In the genomic region with DNA sequence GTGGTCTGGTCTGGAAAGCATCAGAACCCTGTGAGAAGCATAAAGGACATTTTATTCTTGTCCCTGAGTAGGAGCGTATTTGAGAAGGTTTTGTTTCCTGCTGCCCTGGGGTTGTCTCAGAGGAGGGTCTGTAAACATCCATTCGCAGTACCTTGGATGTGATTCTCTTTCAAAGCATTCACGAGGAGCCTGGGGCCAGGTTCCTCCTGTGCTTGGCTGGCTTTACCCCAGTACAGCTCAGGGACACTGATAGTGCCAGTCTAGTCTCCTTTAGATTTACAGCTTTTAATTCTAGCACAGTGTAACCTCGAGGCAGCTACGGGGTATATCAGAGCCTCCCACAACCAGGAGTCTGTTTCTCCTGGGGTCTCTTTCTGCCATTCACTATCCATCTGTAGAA, we compare ENCODE assay signal across 36 cellular contexts. TPM values are rescaled to one million over a fixed set of nuclear protein-coding genes. Genes with fewer than 3 reads are reported as not detected.
A peak's percentile ranks its signal among the peaks of the same experiment; 100 is the strongest.
DNase-seq lines count a peak whose midpoint lies in the region; ATAC-seq, FAIRE-seq and TF ChIP-seq lines count a peak whose summit lies in the region.
"Had no signal": no experiment of that assay in that cellular context is flagged by ENCODE, and none has a peak within 500 bp of the region (broad histone marks: within the 10 kb centered on the region; RNA-seq: fewer than 3 reads in every experiment).

No MANE protein-coding gene starts in this region.

- 42 to 43% methylated on average over 4 to 5 of the region's 5 CpGs for WGBS in endodermal cell (ENCODE audit: insufficient coverage in 1 of 2, insufficient read length in 1 of 2), 2 experiments

- H3K36me3 Mint-ChIP-seq in endodermal cell (ENCODE audit: low read depth) = no peaks in the 10 kb centered on the region
- no peaks in the 10 kb centered on the region for H3K36me3 Mint-ChIP-seq in activated CD8-positive, alpha-beta T cell treated with anti-CD3 and anti-CD28 coated beads, Interleukin-2, amount 10 ng/mL, durations not matched to agents 7 days and 5 days (ENCODE audit: low read depth)
- H3K36me3 Mint-ChIP-seq: activated naive CD8-positive, alpha-beta T cell treated with anti-CD3 and anti-CD28 coated beads for 36 hours; CD14-positive monocyte; natural killer cell treated with Interleukin-12 subunit alpha and Interleukin-12 subunit beta and Interleukin-15 and Interleukin-18, amount 100 ng/mL, for 72 hours; stimulated activated memory B cell treated with anti-CD40 and anti-IgM and Interleukin-4, amounts not matched to agents 10 μg/mL and 1 μg/mL and 100 μg/mL, for 72 hours had no signal

- H3K27me3 Mint-ChIP-seq in endodermal cell (ENCODE audit: insufficient read depth) = peaks cover 43% of the 10 kb centered on the region
- peaks cover 25% of the 10 kb centered on the region for H3K27me3 Mint-ChIP-seq in activated CD8-positive, alpha-beta T cell treated with anti-CD3 and anti-CD28 coated beads, Interleukin-2, amount 10 ng/mL, durations not matched to agents 7 days and 5 days (ENCODE audit: low read depth)

- no peak overlapping the region for H3K4me3 Mint-ChIP-seq in endodermal cell
- no peak overlapping the region for H3K4me3 Mint-ChIP-seq in activated CD8-positive, alpha-beta T cell treated with anti-CD3 and anti-CD28 coated beads, Interleukin-2, amount 10 ng/mL, durations not matched to agents 7 days and 5 days
- H3K4me3 Mint-ChIP-seq: activated naive CD8-positive, alpha-beta T cell treated with anti-CD3 and anti-CD28 coated beads for 36 hours; CD14-positive monocyte; effector memory CD8-positive, alpha-beta T cell; natural killer cell treated with Interleukin-12 subunit alpha and Interleukin-12 subunit beta and Interleukin-15 and Interleukin-18, amount 100 ng/mL, for 72 hours; stimulated activated memory B cell treated with anti-CD40 and anti-IgM and Interleukin-4, amounts not matched to agents 10 μg/mL and 1 μg/mL and 100 μg/mL, for 72 hours had no signal

- TF ChIP-seq CTCF in endodermal cell (conservative IDR thresholded peaks at IDR 0.05) = no peak

- H3K4me1 Mint-ChIP-seq in endodermal cell = peaks cover 17% of the 10 kb centered on the region
- peaks cover 4% of the 10 kb centered on the region for H3K4me1 Mint-ChIP-seq in activated CD8-positive, alpha-beta T cell treated with anti-CD3 and anti-CD28 coated beads, Interleukin-2, amount 10 ng/mL, durations not matched to agents 7 days and 5 days (ENCODE audit: low read depth)

- peaks cover 8% of the 10 kb centered on the region for H3K27me3 ChIP-seq in NT2/D1 (ENCODE audit: insufficient read depth, insufficient read length)
- no peaks in the 10 kb centered on the region for H3K27me3 ChIP-seq in endodermal cell (ENCODE audit: control insufficient read depth, insufficient read depth, low read length, poor library complexity, severe bottlenecking)

- H3K36me3 ChIP-seq in NT2/D1 (ENCODE audit: insufficient read depth, insufficient read length, low read length) (no peaks in the 10 kb centered on the region), endodermal cell (ENCODE audit: control insufficient read depth, insufficient read depth, low read length) (no peaks in the 10 kb centered on the region)
- H3K36me3 ChIP-seq: MG63 had no signal

- in situ Hi-C loops in G401 (cut with HindIII; ENCODE audit: low sequenced_read_pairs) = no loop called here

- H3K27ac Mint-ChIP-seq in endodermal cell = peak overlapping the region; percentile 2
- H3K27ac Mint-ChIP-seq in activated CD8-positive, alpha-beta T cell treated with anti-CD3 and anti-CD28 coated beads, Interleukin-2, amount 10 ng/mL, durations not matched to agents 7 days and 5 days = no peak overlapping the region
- H3K27ac Mint-ChIP-seq: activated naive CD8-positive, alpha-beta T cell treated with anti-CD3 and anti-CD28 coated beads for 36 hours; CD14-positive monocyte; effector memory CD8-positive, alpha-beta T cell; natural killer cell treated with Interleukin-12 subunit alpha and Interleukin-12 subunit beta and Interleukin-15 and Interleukin-18, amount 100 ng/mL, for 72 hours; stimulated activated memory B cell treated with anti-CD40 and anti-IgM and Interleukin-4, amounts not matched to agents 10 μg/mL and 1 μg/mL and 100 μg/mL, for 72 hours had no signal

- CTCF ChIA-PET in activated CD8-positive, alpha-beta T cell treated with anti-CD3 and anti-CD28 coated beads, Interleukin-2, amount 10 ng/mL, durations not matched to agents 7 days and 5 days (lab: Charles Lee) = interaction anchor here (0.5 kb wide), 1 partner anchor 57 kb away, joined by 3 read pairs; no protein-coding TSS in a partner anchor

- H3K9me3 ChIP-seq in NT2/D1 (ENCODE audit: insufficient read depth, low read length) = no peaks in the 10 kb centered on the region
- H3K9me3 ChIP-seq in endodermal cell (ENCODE audit: control insufficient read depth, low read length) = no peaks in the 10 kb centered on the region
- H3K9me3 ChIP-seq: Caco-2, MG63 had no signal

- no peak for ATAC-seq in activated CD8-positive, alpha-beta T cell treated with anti-CD3 and anti-CD28 coated beads, Interleukin-2, amount 10 ng/mL, durations not matched to agents 7 days and 5 days
- ATAC-seq in GM19455 (IDR thresholded peaks at IDR 0.05; ENCODE audit: unreplicated experiment) = no peak
- ATAC-seq: effector memory CD8-positive, alpha-beta T cell; esophagus mucosa; left cardiac atrium; natural killer cell treated with Interleukin-12 subunit alpha and Interleukin-12 subunit beta and Interleukin-15 and Interleukin-18, amount 100 ng/mL, for 72 hours; Panc1; stimulated activated memory B cell treated with anti-CD40 and anti-IgM and Interleukin-4, amounts not matched to agents 10 μg/mL and 1 μg/mL and 100 μg/mL, for 72 hours had no signal

- FAIRE-seq in urothelium cell line (lab: Jason Lieb, UNC) = no peak
- FAIRE-seq: A204.1 had no signal

- peak overlapping the region; percentile 11 for H3K9ac ChIP-seq in NT2/D1 (ENCODE audit: insufficient read length, low read depth)
- H3K9ac ChIP-seq in endodermal cell (ENCODE audit: extremely low read depth, low read length, poor library complexity, severe bottlenecking) = no peak overlapping the region
- H3K9ac ChIP-seq: KMS-11 had no signal

- H3K9me3 Mint-ChIP-seq in endodermal cell = no peaks in the 10 kb centered on the region
- no peaks in the 10 kb centered on the region for H3K9me3 Mint-ChIP-seq in activated CD8-positive, alpha-beta T cell treated with anti-CD3 and anti-CD28 coated beads, Interleukin-2, amount 10 ng/mL, durations not matched to agents 7 days and 5 days (ENCODE audit: insufficient read depth)
- H3K9me3 Mint-ChIP-seq: activated naive CD8-positive, alpha-beta T cell treated with anti-CD3 and anti-CD28 coated beads for 36 hours; CD14-positive monocyte; effector memory CD8-positive, alpha-beta T cell; natural killer cell treated with Interleukin-12 subunit alpha and Interleukin-12 subunit beta and Interleukin-15 and Interleukin-18, amount 100 ng/mL, for 72 hours; stimulated activated memory B cell treated with anti-CD40 and anti-IgM and Interleukin-4, amounts not matched to agents 10 μg/mL and 1 μg/mL and 100 μg/mL, for 72 hours had no signal

- H3K4me1 ChIP-seq in NT2/D1 (ENCODE audit: insufficient read depth, insufficient read length) (peaks cover 3% of the 10 kb centered on the region), endodermal cell (ENCODE audit: control insufficient read depth, insufficient read depth, low read length) (no peaks in the 10 kb centered on the region)

- POLR2A ChIA-PET in activated CD8-positive, alpha-beta T cell treated with anti-CD3 and anti-CD28 coated beads, Interleukin-2, amount 10 ng/mL, durations not matched to agents 7 days and 5 days (lab: Charles Lee) = no interaction called here

- no peak overlapping the region for H3K4me3 ChIP-seq in NT2/D1 (ENCODE audit: insufficient read length, low read depth)
- H3K4me3 ChIP-seq in endodermal cell (ENCODE audit: low read length) = no peak overlapping the region
- H3K4me3 ChIP-seq: coronary artery, MG63 had no signal

- no peak overlapping the region for H3K27ac ChIP-seq in endodermal cell (ENCODE audit: low read depth, low read length)
- H3K27ac ChIP-seq: coronary artery, KMS-11 had no signal

- DNase-seq in G401 (ENCODE audit: low spot score) (peak; percentile 43), NT2/D1 (ENCODE audit: low read depth, low spot score) (peak; percentile 44), endodermal cell (peak; percentile 59), left kidney (ENCODE audit: low read depth, low spot score) (peak; percentile 83), kidney glomerular epithelial cell (lab: John Stamatoyannopoulos, UW) (no peak), urothelium cell line (ENCODE audit: low spot score) (no peak)
- DNase-seq in activated CD8-positive, alpha-beta T cell treated with anti-CD3 and anti-CD28 coated beads, Interleukin-2, amount 10 ng/mL, durations not matched to agents 7 days and 5 days = no peak
- DNase-seq: activated CD4-positive, alpha-beta T cell treated with anti-CD3 and anti-CD28 coated beads for 4 hours; activated CD8-positive, alpha-beta memory T cell treated with anti-CD3 and anti-CD28 coated beads for 24 hours; activated naive CD8-positive, alpha-beta T cell treated with anti-CD3 and anti-CD28 coated beads for 36 hours; aorta; Caco-2; effector memory CD8-positive, alpha-beta T cell; GDM1; left cardiac atrium; MG63; NCI-H2081; NCI-H526; SHP77 had no signal

RNA-seq across cellular contexts. Expression of a gene that starts 2.7 kb away (rescaled TPM):
- not detected in 2 replicates for total RNA-seq in G401 (2014; rRNA removed; shearing (Covaris generic))
- not detected for total RNA-seq in endodermal cell
- not detected for polyA plus RNA-seq in endodermal cell (2013, experiment 1 of 2)
- polyA plus RNA-seq in endodermal cell (2013, experiment 2 of 2) = not detected
- not detected for total RNA-seq in activated CD8-positive, alpha-beta T cell treated with anti-CD3 and anti-CD28 coated beads, Interleukin-2, amount 10 ng/mL, durations not matched to agents 7 days and 5 days
- total RNA-seq: activated naive CD8-positive, alpha-beta T cell treated with anti-CD3 and anti-CD28 coated beads for 36 hours; aorta; Caco-2; esophagus mucosa; fibroblast of villous mesenchyme; HT-29; left cardiac atrium; lung microvascular endothelial cell; mucosa of gallbladder; natural killer cell treated with Interleukin-12 subunit alpha and Interleukin-12 subunit beta and Interleukin-15 and Interleukin-18, amount 100 ng/mL, for 72 hours; osteoblast; subcutaneous adipose tissue; T-helper 2 cell treated with Interferon-gamma antibody and Interleukin-4, amounts not matched to agents 100 ng/mL and 5 ng/mL, for 36 hours; ureter had no signal
- polyA plus RNA-seq: aorta, CD14-positive monocyte had no signal

RNA-seq across cellular contexts. Expression of a gene that starts 5.8 kb away (rescaled TPM):
- 70.7 and 75.4 TPM in 2 replicates for total RNA-seq in G401 (2014; rRNA removed; shearing (Covaris generic))
- 10 to 100 TPM; 28.2 to 36.3 TPM for total RNA-seq in endodermal cell
- polyA plus RNA-seq in endodermal cell (2013, experiment 1 of 2) = 29.0 TPM
- 28.5 TPM for polyA plus RNA-seq in endodermal cell (2013, experiment 2 of 2)
- total RNA-seq in activated CD8-positive, alpha-beta T cell treated with anti-CD3 and anti-CD28 coated beads, Interleukin-2, amount 10 ng/mL, durations not matched to agents 7 days and 5 days = 10 to 100 TPM; 20.0 to 21.2 TPM

RNA-seq across cellular contexts. Expression of a gene that starts 59.3 kb away (rescaled TPM):
- total RNA-seq in G401 (2014; rRNA removed; shearing (Covaris generic)) = 99.8 and 163 TPM in 2 replicates
- 10 to 100 TPM; 34.3 to 39.9 TPM for total RNA-seq in endodermal cell
- 29.2 TPM for polyA plus RNA-seq in endodermal cell (2013, experiment 1 of 2)
- 27.9 TPM for polyA plus RNA-seq in endodermal cell (2013, experiment 2 of 2)
- total RNA-seq in activated CD8-positive, alpha-beta T cell treated with anti-CD3 and anti-CD28 coated beads, Interleukin-2, amount 10 ng/mL, durations not matched to agents 7 days and 5 days = 100 to 1,000 TPM; 147 to 154 TPM

Comparison
In these comparisons a context has a peak if more than half of its experiments do, and no peak if none do; other contexts are left out.
1. DNase-seq: peak in G401 (single experiment), NT2/D1 (single experiment), endodermal cell (single experiment) and left kidney (single experiment); none in kidney glomerular epithelial cell (single experiment), activated CD8-positive, alpha-beta T cell treated with anti-CD3 and anti-CD28 coated beads, Interleukin-2, amount 10 ng/mL, durations not matched to agents 7 days and 5 days (single experiment) and urothelium cell line (single experiment).